8 cellular contexts compared by ENCODE assay signal in the genomic region with DNA sequence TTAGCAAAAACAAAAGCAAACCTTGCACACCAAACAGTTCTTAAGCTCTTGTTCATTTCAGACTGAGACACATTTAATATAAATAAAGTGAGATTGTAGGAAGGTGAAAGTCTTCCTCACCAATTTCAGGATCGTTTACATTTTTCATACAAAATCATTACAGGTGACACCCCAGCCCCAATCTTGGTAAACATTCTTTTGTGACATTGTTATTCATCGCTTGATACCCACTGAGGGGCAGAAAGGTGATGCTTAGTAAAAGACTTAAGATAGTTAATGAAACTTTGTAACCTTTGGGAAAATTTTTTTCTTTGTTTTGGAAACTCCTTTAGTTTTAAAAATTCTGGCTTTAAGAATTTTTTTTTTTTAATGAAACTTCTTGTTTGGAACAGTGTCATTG. TPM values are rescaled to one million over a fixed set of nuclear protein-coding genes. Genes with fewer than 3 reads are reported as not detected.
DNase-seq lines count a peak whose midpoint lies in the region; ATAC-seq and TF ChIP-seq lines count a peak whose summit lies in the region.

No MANE protein-coding gene starts in this region.

- H3K36me3 Mint-ChIP-seq in activated naive CD4-positive, alpha-beta T cell treated with anti-CD3 and anti-CD28 coated beads, Interleukin-2, amount 50 U/mL, for 24 hours = peaks cover 10% of the 10 kb centered on the region
- peaks cover 21% of the 10 kb centered on the region for H3K36me3 Mint-ChIP-seq in type B pancreatic cell

- H3K27me3 ChIP-seq in right lobe of liver = no peaks in the 10 kb centered on the region

- TF ChIP-seq CTCF in astrocyte of the cerebellum (IDR thresholded peaks at IDR 0.05; ENCODE audit: low read depth, low read length, missing control alignments) (no peak), right lobe of liver (IDR thresholded peaks at IDR 0.05) (no peak), type B pancreatic cell (conservative IDR thresholded peaks at IDR 0.05) (no peak)

- H3K27me3 Mint-ChIP-seq in activated naive CD4-positive, alpha-beta T cell treated with anti-CD3 and anti-CD28 coated beads, Interleukin-2, amount 50 U/mL, for 24 hours = no peaks in the 10 kb centered on the region
- no peaks in the 10 kb centered on the region for H3K27me3 Mint-ChIP-seq in type B pancreatic cell

- intact Hi-C loops in right lobe of liver (cut with DNase I) = no loop called here

- H3K9me3 Mint-ChIP-seq in activated naive CD4-positive, alpha-beta T cell treated with anti-CD3 and anti-CD28 coated beads, Interleukin-2, amount 50 U/mL, for 24 hours = no peaks in the 10 kb centered on the region
- H3K9me3 Mint-ChIP-seq in type B pancreatic cell = peaks cover 6% of the 10 kb centered on the region

- no peak for DNase-seq in activated naive CD4-positive, alpha-beta T cell treated with anti-CD3 and anti-CD28 coated beads, Interleukin-2, amount 50 U/mL, for 16 hours
- DNase-seq in astrocyte of the cerebellum (ENCODE audit: low read depth) (no peak), right lobe of liver (no peak), type B pancreatic cell (ENCODE audit: extremely low spot score, unreplicated experiment) (no peak), NCI-H510A treated with DMSO at 0.1 percent for 48 hours (lab: John Stamatoyannopoulos, UW) (no peak)

- 11% methylated on average over 2 of the region's 2 CpGs for WGBS in right lobe of liver (ENCODE audit: insufficient coverage, low coverage, low lambda C conversion rate, missing lambda C conversion rate)

- H3K9me3 ChIP-seq in right lobe of liver = no peaks in the 10 kb centered on the region

- ATAC-seq in right lobe of liver (no peak), HG03108 (IDR thresholded peaks at IDR 0.05; ENCODE audit: unreplicated experiment) (no peak), HG02981 (IDR thresholded peaks at IDR 0.05; ENCODE audit: unreplicated experiment) (no peak)

- no peak for TF ChIP-seq POLR2A in right lobe of liver (IDR thresholded peaks at IDR 0.05)

- peak overlapping the region; percentile 89 for H3K4me3 ChIP-seq in astrocyte of the cerebellum (ENCODE audit: low read depth, low read length)
- peak overlapping the region; percentile 59 to 81 (median 80) for H3K4me3 ChIP-seq in right lobe of liver

- H3K4me1 ChIP-seq in right lobe of liver = peaks cover 0 to 24% (median 11%) of the 10 kb centered on the region in 4 donors

- peak overlapping the region; percentile 88 to 96 (median 95) for H3K27ac ChIP-seq in right lobe of liver

- H3K27ac Mint-ChIP-seq in activated naive CD4-positive, alpha-beta T cell treated with anti-CD3 and anti-CD28 coated beads, Interleukin-2, amount 50 U/mL, for 24 hours = peak overlapping the region; percentile 94
- peak overlapping the region; percentile 88 for H3K27ac Mint-ChIP-seq in type B pancreatic cell

- in situ Hi-C loops in astrocyte of the cerebellum (cut with HindIII; ENCODE audit: low sequenced_read_pairs) = no loop called here

- peak overlapping the region; percentile 100 for H3K4me3 Mint-ChIP-seq in activated naive CD4-positive, alpha-beta T cell treated with anti-CD3 and anti-CD28 coated beads, Interleukin-2, amount 50 U/mL, for 24 hours
- H3K4me3 Mint-ChIP-seq in type B pancreatic cell = peak overlapping the region; percentile 93

- no peaks in the 10 kb centered on the region for H3K36me3 ChIP-seq in right lobe of liver

- peaks cover 46% of the 10 kb centered on the region for H3K4me1 Mint-ChIP-seq in activated naive CD4-positive, alpha-beta T cell treated with anti-CD3 and anti-CD28 coated beads, Interleukin-2, amount 50 U/mL, for 24 hours
- peaks cover 16% of the 10 kb centered on the region for H3K4me1 Mint-ChIP-seq in type B pancreatic cell (ENCODE audit: unreplicated experiment)

RNA-seq across cellular contexts. Expression of a gene that starts 1.9 kb away (rescaled TPM):
- total RNA-seq in right lobe of liver (10 to 100 TPM in 2 of 6 experiments, 1 to 10 TPM in 4; 6.2 to 11.8 (median 9.1) TPM), type B pancreatic cell (ENCODE audit: low replicate concordance) (35.9 and 49.7 TPM in 2 replicates)
